2 cellular contexts compared by ENCODE assay signal in the genomic region with DNA sequence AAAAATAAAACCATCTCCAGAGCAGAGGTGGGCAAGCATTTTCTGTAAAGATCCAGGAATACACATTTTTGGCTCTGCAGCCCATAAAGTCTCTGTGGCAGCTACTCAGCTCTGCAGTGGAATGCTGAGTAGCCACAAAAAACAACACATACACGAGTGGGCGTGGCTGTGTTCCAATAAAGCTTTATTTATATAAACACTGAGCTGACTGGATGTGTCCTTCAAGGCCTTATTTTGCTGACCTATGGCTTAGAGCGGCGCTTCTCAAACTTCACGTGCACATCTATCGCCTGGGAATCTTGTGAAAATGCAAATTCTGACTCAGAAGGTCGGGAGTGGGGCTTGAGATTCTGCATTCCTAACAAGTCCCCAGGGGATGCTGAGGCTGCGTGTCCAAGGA.
TF ChIP-seq lines count a peak whose summit lies in the region.

No MANE protein-coding gene starts in this region.

TF ChIP-seq in HepG2, 621 proteins besides CTCF, POLR2A, EP300 and RAD21 (continues in another document):
- TF ChIP-seq MTF2 (CRISPR knock-in tag; IDR thresholded peaks at IDR 0.05; ENCODE audit: borderline replicate concordance) (no peak), MATR3 (CRISPR knock-in tag; IDR thresholded peaks at IDR 0.05) (no peak), XBP1 (CRISPR knock-in tag; IDR thresholded peaks at IDR 0.05) (no peak), ZFP36L2 (CRISPR knock-in tag; IDR thresholded peaks at IDR 0.05) (no peak), ATF7-NPFF (CRISPR knock-in tag; IDR thresholded peaks at IDR 0.05; ENCODE audit: low read depth) (no peak), LCORL (IDR thresholded peaks at IDR 0.05) (no peak), LCORL (CRISPR knock-in tag; IDR thresholded peaks at IDR 0.05) (no peak), ZFP82 (CRISPR knock-in tag; IDR thresholded peaks at IDR 0.05; ENCODE audit: borderline replicate concordance) (no peak), GPN1 (CRISPR knock-in tag; IDR thresholded peaks at IDR 0.05; ENCODE audit: borderline replicate concordance) (no peak), CREM (IDR thresholded peaks at IDR 0.05) (no peak), CREM (CRISPR knock-in tag; IDR thresholded peaks at IDR 0.05) (no peak), FOXA1 (IDR thresholded peaks at IDR 0.05) (no peak), FOXA1 (CRISPR knock-in tag; IDR thresholded peaks at IDR 0.05) (no peak), CENPX (CRISPR knock-in tag; IDR thresholded peaks at IDR 0.05) (no peak), PAX8 (CRISPR knock-in tag; IDR thresholded peaks at IDR 0.05; ENCODE audit: borderline replicate concordance) (no peak), MAFK (conservative IDR thresholded peaks at IDR 0.05 in 1 of 2, IDR thresholded peaks at IDR 0.05 in 1 of 2; ENCODE audit: low read length in 2 of 2) (peak; percentile 21 to 44; a peak in 2 of 4 replicates)
- TF ChIP-seq, protein P1, sequence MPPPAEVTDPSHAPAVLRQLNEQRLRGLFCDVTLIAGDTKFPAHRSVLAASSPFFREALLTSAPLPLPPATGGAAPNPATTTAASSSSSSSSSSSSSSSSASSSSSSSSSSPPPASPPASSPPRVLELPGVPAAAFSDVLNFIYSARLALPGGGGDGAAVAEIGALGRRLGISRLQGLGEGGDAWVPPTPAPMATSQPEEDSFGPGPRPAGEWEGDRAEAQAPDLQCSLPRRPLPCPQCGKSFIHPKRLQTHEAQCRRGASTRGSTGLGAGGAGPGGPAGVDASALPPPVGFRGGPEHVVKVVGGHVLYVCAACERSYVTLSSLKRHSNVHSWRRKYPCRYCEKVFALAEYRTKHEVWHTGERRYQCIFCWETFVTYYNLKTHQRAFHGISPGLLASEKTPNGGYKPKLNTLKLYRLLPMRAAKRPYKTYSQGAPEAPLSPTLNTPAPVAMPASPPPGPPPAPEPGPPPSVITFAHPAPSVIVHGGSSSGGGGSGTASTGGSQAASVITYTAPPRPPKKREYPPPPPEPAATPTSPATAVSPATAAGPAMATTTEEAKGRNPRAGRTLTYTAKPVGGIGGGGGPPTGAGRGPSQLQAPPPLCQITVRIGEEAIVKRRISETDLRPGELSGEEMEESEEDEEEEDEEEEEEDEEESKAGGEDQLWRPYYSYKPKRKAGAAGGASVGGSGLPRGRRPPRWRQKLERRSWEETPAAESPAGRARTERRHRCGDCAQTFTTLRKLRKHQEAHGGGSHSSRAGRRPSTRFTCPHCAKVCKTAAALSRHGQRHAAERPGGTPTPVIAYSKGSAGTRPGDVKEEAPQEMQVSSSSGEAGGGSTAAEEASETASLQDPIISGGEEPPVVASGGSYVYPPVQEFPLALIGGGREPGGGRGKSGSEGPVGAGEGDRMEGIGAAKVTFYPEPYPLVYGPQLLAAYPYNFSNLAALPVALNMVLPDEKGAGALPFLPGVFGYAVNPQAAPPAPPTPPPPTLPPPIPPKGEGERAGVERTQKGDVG (CRISPR knock-in tag; IDR thresholded peaks at IDR 0.05; ENCODE audit: borderline replicate concordance), result no peak

TF ChIP-seq in WTC11, 78 proteins besides CTCF, POLR2A, EP300 and RAD21:
- TF ChIP-seq, protein P2, sequence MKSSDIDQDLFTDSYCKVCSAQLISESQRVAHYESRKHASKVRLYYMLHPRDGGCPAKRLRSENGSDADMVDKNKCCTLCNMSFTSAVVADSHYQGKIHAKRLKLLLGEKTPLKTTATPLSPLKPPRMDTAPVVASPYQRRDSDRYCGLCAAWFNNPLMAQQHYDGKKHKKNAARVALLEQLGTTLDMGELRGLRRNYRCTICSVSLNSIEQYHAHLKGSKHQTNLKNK (CRISPR knock-in tag; IDR thresholded peaks at IDR 0.05), result no peak
- TF ChIP-seq OVOL2 (CRISPR knock-in tag; IDR thresholded peaks at IDR 0.05; ENCODE audit: borderline replicate concordance) (no peak), RORB (CRISPR knock-in tag; IDR thresholded peaks at IDR 0.05) (no peak), SP1 (CRISPR knock-in tag; conservative IDR thresholded peaks at IDR 0.05) (no peak)
- TF ChIP-seq, protein P3, sequence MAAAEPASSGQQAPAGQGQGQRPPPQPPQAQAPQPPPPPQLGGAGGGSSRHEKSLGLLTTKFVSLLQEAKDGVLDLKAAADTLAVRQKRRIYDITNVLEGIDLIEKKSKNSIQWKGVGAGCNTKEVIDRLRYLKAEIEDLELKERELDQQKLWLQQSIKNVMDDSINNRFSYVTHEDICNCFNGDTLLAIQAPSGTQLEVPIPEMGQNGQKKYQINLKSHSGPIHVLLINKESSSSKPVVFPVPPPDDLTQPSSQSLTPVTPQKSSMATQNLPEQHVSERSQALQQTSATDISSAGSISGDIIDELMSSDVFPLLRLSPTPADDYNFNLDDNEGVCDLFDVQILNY (CRISPR knock-in tag; IDR thresholded peaks at IDR 0.05), result no peak
